Comparison of ENCODE assay signal across 18 cellular contexts in genomic region chr22:45676024-45676423, GRCh38. TPM values are rescaled to one million over a fixed set of nuclear protein-coding genes. Genes with fewer than 3 reads are reported as not detected.
DNase-seq lines count a peak whose midpoint lies in the region; ATAC-seq, FAIRE-seq and TF ChIP-seq lines count a peak whose summit lies in the region.
"Had no signal": no experiment of that assay in that cellular context is flagged by ENCODE, and none has a peak within 500 bp of the region (broad histone marks: within the 10 kb centered on the region; RNA-seq: fewer than 3 reads in every experiment).

No MANE protein-coding gene starts in this region.

- no peak overlapping the region for H3K4me3 ChIP-seq in A549
- no peak overlapping the region for H3K4me3 ChIP-seq in HEK293 (ENCODE audit: low read depth, low read length)
- no peak overlapping the region for H3K4me3 ChIP-seq in Loucy (ENCODE audit: low read length, poor library complexity, severe bottlenecking)
- no peak overlapping the region for H3K4me3 ChIP-seq in osteoblast (ENCODE audit: insufficient read depth, low read length)
- H3K4me3 ChIP-seq: GM23338 had no signal

- H3K4me1 ChIP-seq in A549 (peaks cover 70% of the 10 kb centered on the region), HEK293 (ENCODE audit: control insufficient read depth, insufficient read depth, low read length) (peaks cover 33% of the 10 kb centered on the region), Loucy (ENCODE audit: insufficient read depth, low read length, poor library complexity, severe bottlenecking) (peaks cover 77% of the 10 kb centered on the region), osteoblast (ENCODE audit: insufficient read depth, low read length) (peaks cover 52% of the 10 kb centered on the region)

- no peak for TF ChIP-seq EP300 in A549 (IDR thresholded peaks at IDR 0.05)

- TF ChIP-seq RAD21 in A549 (conservative IDR thresholded peaks at IDR 0.05 in 1 of 2, IDR thresholded peaks at IDR 0.05 in 1 of 2): no peak

- no peak for TF ChIP-seq CTCF in A549 (IDR thresholded peaks at IDR 0.05)
- no peak for TF ChIP-seq CTCF in HEK293 (tag by site-specific recombination; IDR thresholded peaks at IDR 0.05)
- no peak for TF ChIP-seq CTCF in Loucy (conservative IDR thresholded peaks at IDR 0.05; ENCODE audit: low read length)
- no peak for TF ChIP-seq CTCF in osteoblast (IDR thresholded peaks at IDR 0.05; ENCODE audit: extremely low read depth, low read depth, low read length)

- H3K27ac ChIP-seq in A549 (peak overlapping the region; percentile 6 to 77; a peak in 4 of 6 replicates), HEK293 (ENCODE audit: extremely low read depth, low read depth, low read length) (no peak overlapping the region), osteoblast (ENCODE audit: low read depth, low read length) (peak overlapping the region; percentile 51)

- H3K9me3 ChIP-seq in A549 (no peaks in the 10 kb centered on the region), HEK293 (ENCODE audit: control insufficient read depth, insufficient read depth, low read depth, low read length) (no peaks in the 10 kb centered on the region), Loucy (ENCODE audit: insufficient read depth, low read depth, low read length) (no peaks in the 10 kb centered on the region), osteoblast (ENCODE audit: low read depth, low read length) (no peaks in the 10 kb centered on the region)

- H3K27me3 ChIP-seq in Loucy (ENCODE audit: insufficient read depth, low read length, poor library complexity, severe bottlenecking) (no peaks in the 10 kb centered on the region), osteoblast (ENCODE audit: insufficient read depth, low read length) (no peaks in the 10 kb centered on the region)

- H3K4me2 ChIP-seq in A549 (no peak overlapping the region), Loucy (ENCODE audit: low read depth, low read length, poor library complexity, severe bottlenecking) (peak overlapping the region; percentile 99), osteoblast (ENCODE audit: insufficient read depth, low read length) (no peak overlapping the region)
- H3K4me2 ChIP-seq: GM23338 had no signal

- no peak for DNase-seq in A549 (ENCODE audit: low read depth in 1 of 2, low spot score in 1 of 2)
- DNase-seq in osteoblast (ENCODE audit: insufficient read length, low spot score, missing footprints): no peak
- no peak for DNase-seq in NK-92 (lab: John Stamatoyannopoulos, UW; ENCODE audit: unreplicated experiment)
- DNase-seq in NCI-H1694 treated with DMSO at 0.1 percent for 48 hours (lab: John Stamatoyannopoulos, UW): no peak
- DNase-seq: 8988T; C1 segment of cervical spinal cord; Calu3; CD4-positive, alpha-beta memory T cell; COR-L47; DMS153; DND-41; H9 had no signal

- no peak for FAIRE-seq in A549 (lab: Jason Lieb, UNC)
- FAIRE-seq: G401.6 had no signal

- TF ChIP-seq POLR2A in A549 (IDR thresholded peaks at IDR 0.05; ENCODE audit: low read length): no peak

- H2AFZ ChIP-seq in Loucy (ENCODE audit: low read length) (no peak overlapping the region), osteoblast (ENCODE audit: low read length) (no peak overlapping the region)
- H2AFZ ChIP-seq: GM23338 had no signal

- H3K79me2 ChIP-seq in Loucy (ENCODE audit: insufficient read depth, low read length): peaks cover 97% of the 10 kb centered on the region
- H3K79me2 ChIP-seq in osteoblast (ENCODE audit: insufficient read depth, low read length): peaks cover 93% of the 10 kb centered on the region

- ATAC-seq in A549 (no peak), HG03521 (IDR thresholded peaks at IDR 0.05; ENCODE audit: unreplicated experiment) (no peak)
- ATAC-seq: GM23338, HCT116 had no signal

- no peak overlapping the region for H3K9ac ChIP-seq in Loucy (ENCODE audit: low read depth, low read length, poor library complexity, severe bottlenecking)

- POLR2A ChIA-PET in A549 (lab: Yijun Ruan, JAX) (no interaction called here), HEK293 (lab: Yijun Ruan, JAX) (interaction anchor here (0.6 to 0.8 kb wide), 2 partner anchors 14 to 26 kb away, joined by 3 read pairs; no protein-coding TSS in a partner anchor)

- H3F3A ChIP-seq in Loucy (ENCODE audit: low read depth): no peaks in the 10 kb centered on the region

- H4K20me1 ChIP-seq in Loucy (ENCODE audit: insufficient read depth, low read length, poor library complexity, severe bottlenecking) (peaks cover 77% of the 10 kb centered on the region), osteoblast (ENCODE audit: insufficient read depth, low read length) (peaks cover 36% of the 10 kb centered on the region)

- H3K36me3 ChIP-seq in HEK293 (ENCODE audit: control insufficient read depth in 2 of 2, insufficient read depth in 1 of 2, low read length in 2 of 2) (peaks cover 9 to 11% of the 10 kb centered on the region in 2 experiments), Loucy (ENCODE audit: insufficient read depth, low read length) (no peaks in the 10 kb centered on the region), osteoblast (ENCODE audit: insufficient read depth, low read length) (peaks cover 7% of the 10 kb centered on the region)

- CTCF ChIA-PET in A549 (lab: Yijun Ruan, JAX) (interaction anchor here (1.0 to 2.1 kb wide), 3 partner anchors 10 to 98 kb away, joined by 3 to 6 read pairs (median 4); no protein-coding TSS in a partner anchor), HEK293 (lab: Yijun Ruan, JAX) (interaction anchor here (0.7 to 1.2 kb wide), 3 partner anchors 10 to 187 kb away, joined by 3 to 6 read pairs (median 3); no protein-coding TSS in a partner anchor)

- no peaks in the 10 kb centered on the region for H3K9me2 ChIP-seq in Loucy (replicated peaks; ENCODE audit: low read depth, low read length)

- 97% methylated on average over 4 of the region's 4 CpGs for WGBS in A549 (ENCODE audit: missing lambda C conversion rate)

TF ChIP-seq in A549, 52 proteins besides CTCF, POLR2A, EP300 and RAD21:
- TF ChIP-seq EHF (CRISPR knock-in tag; IDR thresholded peaks at IDR 0.05) (no peak), MYC (IDR thresholded peaks at IDR 0.05; ENCODE audit: borderline replicate concordance, low read length) (no peak), USF2 (IDR thresholded peaks at IDR 0.05) (no peak), ZFP36 (IDR thresholded peaks at IDR 0.05; ENCODE audit: borderline replicate concordance, partially characterized antibody) (no peak), ATOH8 (CRISPR knock-in tag; IDR thresholded peaks at IDR 0.05; ENCODE audit: low read depth) (no peak), CHD4 (IDR thresholded peaks at IDR 0.05; ENCODE audit: borderline replicate concordance) (no peak), POLR2AphosphoS2 (conservative IDR thresholded peaks at IDR 0.05; ENCODE audit: low read length) (no peak), RNF2 (IDR thresholded peaks at IDR 0.05; ENCODE audit: borderline replicate concordance, low read depth) (no peak), HOXB13 (CRISPR knock-in tag; IDR thresholded peaks at IDR 0.05; ENCODE audit: low read depth) (no peak), TFCP2L1 (CRISPR knock-in tag; IDR thresholded peaks at IDR 0.05) (no peak)
TF ChIP-seq in A549: peak in this region for 0.

TF ChIP-seq in HEK293, 187 proteins besides CTCF, POLR2A, EP300 and RAD21:
- TF ChIP-seq ZNF121 (tag by site-specific recombination; IDR thresholded peaks at IDR 0.05): peak; percentile 81
- TF ChIP-seq ZNF548 (tag by site-specific recombination; IDR thresholded peaks at IDR 0.05): no peak
TF ChIP-seq in HEK293: peak in this region for 1.

RNA-seq across cellular contexts. Expression of gene ATXN10, which starts 4.4 kb away (rescaled TPM):
- polyA plus RNA-seq in A549 (2011; rRNA removed): 281 and 378 TPM in 2 replicates
- 103 and 107 TPM in 2 replicates for polyA plus RNA-seq in A549 (2012; cell fraction: cytosol; rRNA removed)
- polyA plus RNA-seq in A549 (2012; cell fraction: nucleus; rRNA removed): 24.1 and 54.9 TPM in 2 replicates
- polyA plus RNA-seq in A549 (2017; fragmentation: RNase III; extraction: RNeasy Plus Mini Kit Qiagen cat#74134 plus additional on column Dnase treatment): 126 to 142 TPM (median 129 TPM) in 3 replicates
- 298 and 349 TPM in 2 replicates for polyA minus RNA-seq in A549 (2011; rRNA and poly(A)+ RNA removed)
- total RNA-seq in osteoblast: 130 and 138 TPM in 2 replicates
